ENCODE assay signal across 18 cellular contexts in the genomic region with DNA sequence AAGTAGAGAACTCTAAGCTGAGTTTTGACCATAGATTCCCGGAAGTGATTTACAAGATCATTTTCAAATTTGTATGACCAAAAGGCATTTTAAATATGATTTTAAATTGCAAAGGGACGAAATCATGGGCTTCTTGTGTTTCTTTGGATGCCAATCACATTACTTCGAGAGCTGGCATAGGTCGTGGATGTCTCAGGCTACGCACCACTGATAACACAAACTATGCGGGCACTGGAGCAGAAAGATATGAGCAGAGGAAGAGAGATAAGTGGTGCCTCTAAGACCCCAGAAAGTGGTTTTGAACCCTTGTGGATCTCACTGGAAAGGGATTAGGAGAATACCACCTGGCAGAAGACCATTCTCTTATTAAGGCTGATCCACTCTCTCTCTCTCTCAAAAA.
"Had no signal": no experiment of that assay in that cellular context is flagged by ENCODE, and none has a peak within 500 bp of the region (broad histone marks: within the 10 kb centered on the region; RNA-seq: fewer than 3 reads in every experiment).

No MANE protein-coding gene starts in this region.

- H3K4me3 ChIP-seq: heart left ventricle had no signal

- H3K9me3 ChIP-seq: heart left ventricle, neutrophil had no signal

- H3K4me3 Mint-ChIP-seq: activated CD4-positive, alpha-beta memory T cell treated with anti-CD3 and anti-CD28 coated beads for 36 hours; activated naive CD8-positive, alpha-beta T cell; activated T-cell treated with anti-CD3 and anti-CD28 coated beads, Interleukin-2, amount 50 U/mL, for 4 hours; naive thymus-derived CD4-positive, alpha-beta T cell; stimulated activated naive B cell treated with anti-CD40 and anti-IgM and Interleukin-4, amounts not matched to agents 10 μg/mL and 1 μg/mL and 100 μg/mL, for 72 hours had no signal

- H3K27ac Mint-ChIP-seq: activated CD4-positive, alpha-beta memory T cell treated with anti-CD3 and anti-CD28 coated beads for 36 hours; activated naive CD8-positive, alpha-beta T cell; naive thymus-derived CD4-positive, alpha-beta T cell; stimulated activated naive B cell treated with anti-CD40 and anti-IgM and Interleukin-4, amounts not matched to agents 10 μg/mL and 1 μg/mL and 100 μg/mL, for 72 hours had no signal

- H3K9me3 Mint-ChIP-seq: activated CD4-positive, alpha-beta memory T cell treated with anti-CD3 and anti-CD28 coated beads for 36 hours; activated T-cell treated with anti-CD3 and anti-CD28 coated beads, Interleukin-2, amount 50 U/mL, for 4 hours; stimulated activated naive B cell treated with anti-CD40 and anti-IgM and Interleukin-4, amounts not matched to agents 10 μg/mL and 1 μg/mL and 100 μg/mL, for 72 hours had no signal

- H3K36me3 Mint-ChIP-seq: activated CD4-positive, alpha-beta memory T cell treated with anti-CD3 and anti-CD28 coated beads for 36 hours; activated naive CD8-positive, alpha-beta T cell; naive thymus-derived CD4-positive, alpha-beta T cell; stimulated activated naive B cell treated with anti-CD40 and anti-IgM and Interleukin-4, amounts not matched to agents 10 μg/mL and 1 μg/mL and 100 μg/mL, for 72 hours had no signal

- ATAC-seq: activated T-cell treated with anti-CD3 and anti-CD28 coated beads, Interleukin-2, amount 50 U/mL, for 4 hours; heart left ventricle; left lobe of liver; naive thymus-derived CD4-positive, alpha-beta T cell; right cardiac atrium; stimulated activated naive B cell treated with anti-CD40 and anti-IgM and Interleukin-4, amounts not matched to agents 10 μg/mL and 1 μg/mL and 100 μg/mL, for 72 hours had no signal

- H3K27me3 ChIP-seq: neutrophil had no signal

- H3K27me3 Mint-ChIP-seq: activated naive CD8-positive, alpha-beta T cell; stimulated activated naive B cell treated with anti-CD40 and anti-IgM and Interleukin-4, amounts not matched to agents 10 μg/mL and 1 μg/mL and 100 μg/mL, for 72 hours had no signal

- H3K36me3 ChIP-seq: heart left ventricle, neutrophil had no signal

- H3K4me1 ChIP-seq: heart left ventricle had no signal

- H3K4me1 Mint-ChIP-seq: naive thymus-derived CD4-positive, alpha-beta T cell; stimulated activated naive B cell treated with anti-CD40 and anti-IgM and Interleukin-4, amounts not matched to agents 10 μg/mL and 1 μg/mL and 100 μg/mL, for 72 hours had no signal

- DNase-seq: activated CD4-positive, alpha-beta memory T cell treated with anti-CD3 and anti-CD28 coated beads for 36 hours; activated gamma-delta T cell; activated T-cell treated with anti-CD3 and anti-CD28 coated beads, Interleukin-2, amount 50 U/mL, for 4 hours; aorta; foreskin melanocyte; heart left ventricle; mammary epithelial cell; naive thymus-derived CD4-positive, alpha-beta T cell; posterior cingulate gyrus; right cardiac atrium; stimulated activated CD4-positive, alpha-beta T cell treated with anti-CD3 and anti-CD28 coated beads, Interleukin-2, amount 100 ng/mL, for 24 hours; stimulated activated naive B cell treated with anti-CD40 and anti-IgM and Interleukin-4, amounts not matched to agents 10 μg/mL and 1 μg/mL and 100 μg/mL, for 72 hours; substantia nigra; T-helper 9 cell; trophoblast cell had no signal

- H3K27ac ChIP-seq: heart left ventricle, neutrophil had no signal
